In genomic region chr5:41510176-41510831, GRCh38 we compare ENCODE assay signal across 9 cellular contexts. TPM values are rescaled to one million over a fixed set of nuclear protein-coding genes. Genes with fewer than 3 reads are reported as not detected.
DNase-seq lines count a peak whose midpoint lies in the region; ATAC-seq, FAIRE-seq and TF ChIP-seq lines count a peak whose summit lies in the region.
"Had no signal": no experiment of that assay in that cellular context is flagged by ENCODE, and none has a peak within 500 bp of the region (broad histone marks: within the 10 kb centered on the region; RNA-seq: fewer than 3 reads in every experiment).

TSS of gene PLCXD3 (minus strand) at chr5:41510601. CDS start at chr5:41510526, 75 bp downstream.

- H3K27ac Mint-ChIP-seq in activated naive CD4-positive, alpha-beta T cell treated with anti-CD3 and anti-CD28 coated beads for 36 hours: no peak within 1 kb of the TSS
- H3K27ac Mint-ChIP-seq: naive B cell had no signal

- H3K4me3 ChIP-seq in A549: peak within 1 kb of the TSS; percentile 52
- no peak within 1 kb of the TSS for H3K4me3 ChIP-seq in bronchial epithelial cell (ENCODE audit: low read depth, low read length)
- peak within 1 kb of the TSS; percentile 21 to 41 for H3K4me3 ChIP-seq in left lung
- H3K4me3 ChIP-seq in upper lobe of right lung: peak within 1 kb of the TSS; percentile 44

- no peaks in the 10 kb centered on the region for H3K36me3 Mint-ChIP-seq in activated naive CD4-positive, alpha-beta T cell treated with anti-CD3 and anti-CD28 coated beads for 36 hours (ENCODE audit: low read depth)

- DNase-seq in A549 (ENCODE audit: low read depth in 1 of 2, low spot score in 1 of 2) (peak; percentile 15 to 32), NCI-H1417 (lab: John Stamatoyannopoulos, UW) (peak in 2 of 3 experiments; percentile 79 to 89), bronchial epithelial cell (ENCODE audit: low read depth) (peak; percentile 8), left lung (peak; percentile 45 to 65), upper lobe of right lung (peak; percentile 67)
- no peak for DNase-seq in activated naive CD4-positive, alpha-beta T cell treated with anti-CD3 and anti-CD28 coated beads for 36 hours
- DNase-seq in stimulated activated CD4-positive, alpha-beta T cell treated with anti-CD3 and anti-CD28 coated beads, Interleukin-2, amount 100 ng/mL, for 48 hours: no peak
- DNase-seq in stimulated activated CD4-positive, alpha-beta T cell treated with anti-CD3 and anti-CD28 coated beads, Interleukin-4, amount 100 ng/mL, for 24 hours: no peak
- DNase-seq: naive B cell had no signal

- H3K4me2 ChIP-seq in A549: peak within 1 kb of the TSS; percentile 79

- CTCF ChIA-PET in A549 (lab: Yijun Ruan, JAX): interaction anchor here (1.1 kb wide), 1 partner anchor 605 kb away, joined by 3 read pairs; no protein-coding TSS in a partner anchor
- CTCF ChIA-PET in activated naive CD4-positive, alpha-beta T cell treated with anti-CD3 and anti-CD28 coated beads for 36 hours (lab: Charles Lee): interaction anchor here (1.2 kb wide), 1 partner anchor 606 kb away, joined by 3 read pairs; no protein-coding TSS in a partner anchor

- H3K9me3 Mint-ChIP-seq in activated naive CD4-positive, alpha-beta T cell treated with anti-CD3 and anti-CD28 coated beads for 36 hours: no peaks in the 10 kb centered on the region

- ATAC-seq in A549: peak; percentile 91 to 92
- ATAC-seq in left lung: peak; percentile 97
- ATAC-seq in upper lobe of right lung: peak; percentile 91

- POLR2A ChIA-PET in A549 (lab: Yijun Ruan, JAX): no interaction called here

- H3K27me3 ChIP-seq in bronchial epithelial cell (ENCODE audit: control insufficient read depth, insufficient read depth, low read length) (peaks cover 15% of the 10 kb centered on the region), left lung (peaks cover 4 to 35% of the 10 kb centered on the region in 2 donors), upper lobe of right lung (peaks cover 25% of the 10 kb centered on the region)

- H3K4me3 Mint-ChIP-seq in activated naive CD4-positive, alpha-beta T cell treated with anti-CD3 and anti-CD28 coated beads for 36 hours: no peak within 1 kb of the TSS
- H3K4me3 Mint-ChIP-seq: naive B cell had no signal

- no peaks in the 10 kb centered on the region for H3K36me3 ChIP-seq in bronchial epithelial cell (ENCODE audit: control insufficient read depth, insufficient read depth, low read length)
- H3K36me3 ChIP-seq in left lung: no peaks in the 10 kb centered on the region
- no peaks in the 10 kb centered on the region for H3K36me3 ChIP-seq in upper lobe of right lung

- TF ChIP-seq RAD21 in A549 (conservative IDR thresholded peaks at IDR 0.05 in 1 of 2, IDR thresholded peaks at IDR 0.05 in 1 of 2): 0 out of 5 replicates have a peak, but pooled peaks of 1 of the 2 experiments have one; percentile 15

- TF ChIP-seq EP300 in A549 (IDR thresholded peaks at IDR 0.05): no peak

- FAIRE-seq in A549 (lab: Jason Lieb, UNC) (no peak), bronchial epithelial cell (lab: Jason Lieb, UNC) (no peak)

- H3K4me1 ChIP-seq in A549 (peaks cover 16% of the 10 kb centered on the region; the same call in 2 of the 3 replicates), left lung (peaks cover 0 to 16% of the 10 kb centered on the region in 2 donors), upper lobe of right lung (peaks cover 3% of the 10 kb centered on the region)

- H3K27me3 Mint-ChIP-seq in activated naive CD4-positive, alpha-beta T cell treated with anti-CD3 and anti-CD28 coated beads for 36 hours (ENCODE audit: low read depth): peaks cover 34% of the 10 kb centered on the region

- no peaks in the 10 kb centered on the region for H3K9me3 ChIP-seq in A549
- no peaks in the 10 kb centered on the region for H3K9me3 ChIP-seq in left lung
- no peaks in the 10 kb centered on the region for H3K9me3 ChIP-seq in upper lobe of right lung

- TF ChIP-seq POLR2A in A549 (IDR thresholded peaks at IDR 0.05; ENCODE audit: low read length): no peak

- H3K27ac ChIP-seq in A549 (peak within 1 kb of the TSS; percentile 40 to 70; a peak in 5 of 6 replicates), left lung (no peak within 1 kb of the TSS), upper lobe of right lung (no peak within 1 kb of the TSS)

- intact Hi-C loops in left lung (cut with DNase I) (no loop called here), upper lobe of right lung (cut with DNase I) (no loop called here)
- intact Hi-C loops in activated naive CD4-positive, alpha-beta T cell treated with anti-CD3 and anti-CD28 coated beads for 36 hours (cut with micrococcal nuclease): no loop called here

- TF ChIP-seq CTCF in A549 (IDR thresholded peaks at IDR 0.05): no peak
- no peak for TF ChIP-seq CTCF in bronchial epithelial cell (IDR thresholded peaks at IDR 0.05; ENCODE audit: insufficient read depth, low read length, severe bottlenecking)
- no peak for TF ChIP-seq CTCF in left lung (IDR thresholded peaks at IDR 0.05)
- TF ChIP-seq CTCF in upper lobe of right lung (IDR thresholded peaks at IDR 0.05): no peak

- 1% methylated on average over 30 of the region's 41 CpGs for WGBS in A549 (ENCODE audit: missing lambda C conversion rate)

- no peaks in the 10 kb centered on the region for H3K4me1 Mint-ChIP-seq in activated naive CD4-positive, alpha-beta T cell treated with anti-CD3 and anti-CD28 coated beads for 36 hours (ENCODE audit: low read depth)

TF ChIP-seq in A549, 52 proteins besides CTCF, POLR2A, EP300 and RAD21:
- TF ChIP-seq HDAC2 (IDR thresholded peaks at IDR 0.05): no peak
- no peak for TF ChIP-seq TP53 (CRISPR knock-in tag; IDR thresholded peaks at IDR 0.05)
- TF ChIP-seq E2F6 (IDR thresholded peaks at IDR 0.05; ENCODE audit: borderline replicate concordance, low read depth): peak; percentile 77

RNA-seq across cellular contexts. Expression of gene PLCXD3, which starts in this region (rescaled TPM):
- polyA plus RNA-seq in A549 (2011; rRNA removed): 1.6 and 2.2 TPM in 2 replicates
- 0.15 and 0.17 TPM in 2 replicates for polyA plus RNA-seq in A549 (2012; cell fraction: cytosol; rRNA removed)
- polyA plus RNA-seq in A549 (2012; cell fraction: nucleus; rRNA removed): 0.10 and 0.11 TPM in 2 replicates
- polyA plus RNA-seq in A549 (2017; fragmentation: RNase III; extraction: RNeasy Plus Mini Kit Qiagen cat#74134 plus additional on column Dnase treatment): 0.56 to 1.6 TPM (median 1.2 TPM) in 3 replicates
- 1.0 and 1.1 TPM in 2 replicates for polyA minus RNA-seq in A549 (2011; rRNA and poly(A)+ RNA removed)
- total RNA-seq in bronchial epithelial cell: not detected in 2 replicates
- total RNA-seq in left lung: 1 to 10 TPM; 2.4 to 4.8 TPM
- 2.6 TPM for total RNA-seq in upper lobe of right lung
- not detected for total RNA-seq in activated naive CD4-positive, alpha-beta T cell treated with anti-CD3 and anti-CD28 coated beads for 36 hours

Comparison
In these comparisons a context has a peak if more than half of its experiments do, and no peak if none do; other contexts are left out.
1. Peak in DNase-seq in bronchial epithelial cell; RNA of the gene not detected or under 1 TPM.
2. DNase-seq: peak in A549 (2 of 2), NCI-H1417 (2 of 3), left lung (2 of 2) and upper lobe of right lung (single experiment); none in activated naive CD4-positive, alpha-beta T cell treated with anti-CD3 and anti-CD28 coated beads for 36 hours (single experiment), stimulated activated CD4-positive, alpha-beta T cell treated with anti-CD3 and anti-CD28 coated beads, Interleukin-2, amount 100 ng/mL, for 48 hours (0 of 2) and stimulated activated CD4-positive, alpha-beta T cell treated with anti-CD3 and anti-CD28 coated beads, Interleukin-4, amount 100 ng/mL, for 24 hours (single experiment).
3. H3K27ac ChIP-seq: peak in A549 (2 of 2); none in left lung (0 of 2) and upper lobe of right lung (single experiment).
4. Peak in every context shown above with its lines, with median percentiles within 50 percentile points of each other: ATAC-seq.